1 cellular context compared by ENCODE assay signal in genomic region chr15:78265137-78265460, GRCh38.
TF ChIP-seq lines count a peak whose summit lies in the region.

No MANE protein-coding gene starts in this region.

TF ChIP-seq in GM12878, 131 proteins besides CTCF, POLR2A, EP300 and RAD21:
- no peak for TF ChIP-seq ZNF592 (IDR thresholded peaks at IDR 0.05)
- no peak for TF ChIP-seq ATF7 (IDR thresholded peaks at IDR 0.05; ENCODE audit: low read depth)
- no peak for TF ChIP-seq USF1 (IDR thresholded peaks at IDR 0.05; ENCODE audit: borderline replicate concordance, extremely low read length, insufficient read depth, low read depth, low read length)
